ENCODE assay signal across 8 cellular contexts in the genomic region with DNA sequence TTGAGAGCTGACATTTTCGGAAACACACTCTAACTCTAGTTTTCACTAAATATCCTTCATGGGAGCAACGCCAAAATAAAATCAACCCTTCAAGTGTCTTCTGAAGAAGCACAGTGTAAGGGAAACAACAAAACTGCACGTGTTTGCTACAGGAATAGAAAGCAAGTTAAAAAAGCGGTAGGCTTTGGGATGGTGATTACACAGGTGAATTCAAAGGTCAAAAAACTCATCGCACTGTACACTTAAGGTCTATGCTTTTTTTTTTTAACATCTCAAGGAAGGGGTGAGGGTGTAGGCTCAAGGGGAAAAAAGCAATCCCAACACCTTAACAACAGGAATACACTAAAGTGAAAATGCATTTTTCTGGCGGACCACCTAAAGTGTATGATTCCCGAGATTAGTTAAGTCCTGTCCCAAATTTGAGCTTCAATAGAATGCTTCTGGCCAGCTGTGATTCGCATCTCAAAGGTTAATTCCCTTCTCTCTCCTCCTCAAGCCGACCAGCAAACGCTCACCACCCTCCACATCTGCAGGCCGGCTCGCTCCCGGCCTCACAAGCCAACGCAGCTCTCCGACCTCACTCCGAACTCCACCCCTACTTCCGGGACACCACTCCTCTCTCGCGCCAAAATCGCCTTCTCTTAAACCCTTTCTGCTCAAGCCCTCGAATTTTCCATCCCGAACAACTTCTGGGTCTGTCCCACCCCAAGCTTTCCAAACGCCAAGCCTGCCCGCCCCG. TPM values are rescaled to one million over a fixed set of nuclear protein-coding genes. Genes with fewer than 3 reads are reported as not detected.
A peak's percentile ranks its signal among the peaks of the same experiment; 100 is the strongest.
DNase-seq lines count a peak whose midpoint lies in the region; ATAC-seq and TF ChIP-seq lines count a peak whose summit lies in the region.

No MANE protein-coding gene starts in this region.

- peak; percentile 39 for ATAC-seq in GM21390 (IDR thresholded peaks at IDR 0.05; ENCODE audit: unreplicated experiment)
- ATAC-seq in body of pancreas: peak; percentile 43

- intact Hi-C loops in body of pancreas (cut with DNase I) (no loop called here), sigmoid colon (cut with DNase I) (no loop called here)

- H3K27me3 ChIP-seq in body of pancreas (no peaks in the 10 kb centered on the region), sigmoid colon (no peaks in the 10 kb centered on the region)

- peak in 1 of 3 donors; percentile 7 for TF ChIP-seq POLR2A in body of pancreas (IDR thresholded peaks at IDR 0.05)
- TF ChIP-seq POLR2A in sigmoid colon (IDR thresholded peaks at IDR 0.05): no peak

- H3K9me3 ChIP-seq in body of pancreas: no peaks in the 10 kb centered on the region
- no peaks in the 10 kb centered on the region for H3K9me3 ChIP-seq in sigmoid colon

- TF ChIP-seq EP300 in sigmoid colon (IDR thresholded peaks at IDR 0.05): no peak

- 0 to 1% methylated on average over 25 of the region's 25 CpGs for WGBS in body of pancreas, 2 donors
- WGBS in sigmoid colon, 2 donors: 0 to 1% methylated on average over 25 of the region's 25 CpGs

- DNase-seq in GF-D8 (lab: John Stamatoyannopoulos, UW): peak; percentile 20
- peak; percentile 49 for DNase-seq in HPDE6-E6E7 (ENCODE audit: extremely low spot score)
- peak; percentile 80 for DNase-seq in RPMI8226
- peak; percentile 52 to 68 (median 60) for DNase-seq in body of pancreas
- peak; percentile 75 for DNase-seq in sigmoid colon
- DNase-seq in mesenteric fat pad (ENCODE audit: low spot score): no peak

- H3K4me1 ChIP-seq in body of pancreas: peaks cover 50% of the 10 kb centered on the region
- H3K4me1 ChIP-seq in sigmoid colon: peaks cover 0 to 55% (median 46%) of the 10 kb centered on the region in 4 donors

- TF ChIP-seq CTCF in body of pancreas (IDR thresholded peaks at IDR 0.05) (no peak), sigmoid colon (IDR thresholded peaks at IDR 0.05) (no peak)

- H3K4me3 ChIP-seq in body of pancreas (peak overlapping the region; percentile 47 to 89), iPS-11a (ENCODE audit: low read depth, low read length) (peak overlapping the region; percentile 97), sigmoid colon (peak overlapping the region; percentile 68 to 97 (median 94))

- H3K27ac ChIP-seq in body of pancreas: peak overlapping the region; percentile 70 to 99 (median 94)
- peak overlapping the region; percentile 95 to 99 (median 98) for H3K27ac ChIP-seq in sigmoid colon

- H3K36me3 ChIP-seq in body of pancreas (replicated peaks in 1 of 2; ENCODE audit: insufficient read depth in 1 of 2, low read depth in 2 of 2) (no peaks in the 10 kb centered on the region), sigmoid colon (no peaks in the 10 kb centered on the region)

RNA-seq across cellular contexts. Expression of a gene that starts 1.1 kb away (rescaled TPM):
- total RNA-seq in body of pancreas: 10 to 100 TPM; 76.8 to 86.9 TPM
- total RNA-seq in sigmoid colon: 100 to 1,000 TPM in 2 of 4 donors, 10 to 100 TPM in 2; 88.1 to 196 (median 98.6) TPM
- 10 to 100 TPM in 2 of 3 donors, 1 to 10 TPM in 1; 7.8 to 87.9 (median 59.2) TPM for polyA plus RNA-seq in sigmoid colon
- 63.7 TPM for total RNA-seq in mesenteric fat pad

RNA-seq across cellular contexts. Expression of a gene that starts 31.4 kb away (rescaled TPM):
- 1 to 10 TPM; 4.6 to 6.7 TPM for total RNA-seq in body of pancreas
- total RNA-seq in sigmoid colon: 10 to 100 TPM in 3 of 4 donors, 1 to 10 TPM in 1; 7.2 to 15.0 (median 11.6) TPM
- polyA plus RNA-seq in sigmoid colon: 10 to 100 TPM in 2 of 3 donors, 1 to 10 TPM in 1; 9.6 to 36.1 (median 13.4) TPM
- 21.6 TPM for total RNA-seq in mesenteric fat pad
